In genomic region chr19:38617283-38617763, GRCh38 we compare ENCODE assay signal across 8 cellular contexts. TPM values are rescaled to one million over a fixed set of nuclear protein-coding genes. Genes with fewer than 3 reads are reported as not detected.
DNase-seq lines count a peak whose midpoint lies in the region; ATAC-seq and TF ChIP-seq lines count a peak whose summit lies in the region.

No MANE protein-coding gene starts in this region.

- no peaks in the 10 kb centered on the region for H4K20me1 ChIP-seq in SU-DHL-6 (ENCODE audit: low read depth, low read length)

- DNase-seq in effector memory CD4-positive, alpha-beta T cell: peak in 1 of 3 donors; percentile 0
- peak; percentile 10 to 11 for DNase-seq in stimulated activated CD4-positive, alpha-beta T cell treated with anti-CD3 and anti-CD28 coated beads, Interleukin-2, amount 100 ng/mL, for 48 hours
- DNase-seq in DMS114 treated with DMSO at 0.1 percent for 48 hours (lab: John Stamatoyannopoulos, UW; ENCODE audit: unreplicated experiment) (no peak), NCI-H748 (lab: John Stamatoyannopoulos, UW; ENCODE audit: unreplicated experiment) (no peak), endodermal cell (no peak), SKM-1 (lab: John Stamatoyannopoulos, UW; ENCODE audit: unreplicated experiment) (no peak)

- ATAC-seq in GM19023 (IDR thresholded peaks at IDR 0.05; ENCODE audit: unreplicated experiment): peak; percentile 2

- WGBS in endodermal cell (ENCODE audit: insufficient coverage in 1 of 2, insufficient read length in 1 of 2), 2 experiments: 96% methylated on average over 4 to 9 of the region's 9 CpGs

- no peak for TF ChIP-seq CTCF in SU-DHL-6 (IDR thresholded peaks at IDR 0.05; ENCODE audit: insufficient read depth, low read length, poor library complexity, severe bottlenecking)
- no peak for TF ChIP-seq CTCF in endodermal cell (conservative IDR thresholded peaks at IDR 0.05)

- H3K27ac Mint-ChIP-seq in endodermal cell: no peak overlapping the region

- peak overlapping the region; percentile 60 for H3K4me3 ChIP-seq in SU-DHL-6 (ENCODE audit: insufficient read depth, low read length, poor library complexity, severe bottlenecking)
- peak overlapping the region; percentile 85 for H3K4me3 ChIP-seq in effector memory CD4-positive, alpha-beta T cell (ENCODE audit: insufficient read depth, low read depth, low read length, poor library complexity, severe bottlenecking)
- no peak overlapping the region for H3K4me3 ChIP-seq in endodermal cell (ENCODE audit: low read length)

- peaks cover 46% of the 10 kb centered on the region for H3K79me2 ChIP-seq in SU-DHL-6 (ENCODE audit: insufficient read depth, low read length)

- H3K4me1 Mint-ChIP-seq in endodermal cell: peaks cover 22% of the 10 kb centered on the region

- H3K36me3 ChIP-seq in SU-DHL-6 (ENCODE audit: low read length) (peaks cover 8% of the 10 kb centered on the region; the same call in 1 of the 2 replicates), endodermal cell (ENCODE audit: control insufficient read depth, insufficient read depth, low read length) (peaks cover 21% of the 10 kb centered on the region)
- H3K36me3 ChIP-seq in effector memory CD4-positive, alpha-beta T cell (ENCODE audit: control insufficient read depth, insufficient read depth, low read length): peaks cover 38% of the 10 kb centered on the region

- no peaks in the 10 kb centered on the region for H3K9me2 ChIP-seq in SU-DHL-6 (replicated peaks; ENCODE audit: insufficient read depth, low read length)

- H3K27me3 ChIP-seq in SU-DHL-6 (ENCODE audit: low read length): no peaks in the 10 kb centered on the region
- H3K27me3 ChIP-seq in effector memory CD4-positive, alpha-beta T cell (replicated peaks; ENCODE audit: control insufficient read depth, insufficient read depth, low read length, poor library complexity, severe bottlenecking): no peaks in the 10 kb centered on the region
- no peaks in the 10 kb centered on the region for H3K27me3 ChIP-seq in endodermal cell (ENCODE audit: control insufficient read depth, insufficient read depth, low read length, poor library complexity, severe bottlenecking)

- peak overlapping the region; percentile 94 for H3K9ac ChIP-seq in SU-DHL-6 (ENCODE audit: low read length)
- H3K9ac ChIP-seq in endodermal cell (ENCODE audit: extremely low read depth, low read length, poor library complexity, severe bottlenecking): no peak overlapping the region

- H3K27ac ChIP-seq in SU-DHL-6 (ENCODE audit: low read depth, low read length) (peak overlapping the region; percentile 93), endodermal cell (ENCODE audit: low read depth, low read length) (no peak overlapping the region)
- peak overlapping the region; percentile 84 for H3K27ac ChIP-seq in effector memory CD4-positive, alpha-beta T cell (ENCODE audit: insufficient read depth, low read length, poor library complexity, severe bottlenecking)

- no peaks in the 10 kb centered on the region for H3K9me3 ChIP-seq in SU-DHL-6 (ENCODE audit: insufficient read depth, low read length)
- H3K9me3 ChIP-seq in effector memory CD4-positive, alpha-beta T cell (ENCODE audit: control insufficient read depth, low read length): no peaks in the 10 kb centered on the region
- H3K9me3 ChIP-seq in endodermal cell (ENCODE audit: control insufficient read depth, low read length): no peaks in the 10 kb centered on the region

- H2AFZ ChIP-seq in SU-DHL-6 (ENCODE audit: low read depth, low read length, severe bottlenecking): peak overlapping the region; percentile 5

- H3K4me3 Mint-ChIP-seq in endodermal cell: no peak overlapping the region

- H3K36me3 Mint-ChIP-seq in endodermal cell (ENCODE audit: low read depth): peaks cover 15% of the 10 kb centered on the region

- peak overlapping the region; percentile 92 for H3K4me2 ChIP-seq in SU-DHL-6 (ENCODE audit: low read depth, low read length, poor library complexity, severe bottlenecking)

- H3F3A ChIP-seq in SU-DHL-6 (ENCODE audit: insufficient read depth): peaks cover 11% of the 10 kb centered on the region

- H3K9me3 Mint-ChIP-seq in endodermal cell: no peaks in the 10 kb centered on the region

- H3K4me1 ChIP-seq in effector memory CD4-positive, alpha-beta T cell (ENCODE audit: control insufficient read depth, insufficient read depth, low read length, poor library complexity, severe bottlenecking): peaks cover 47% of the 10 kb centered on the region
- H3K4me1 ChIP-seq in endodermal cell (ENCODE audit: control insufficient read depth, insufficient read depth, low read length): peaks cover 3% of the 10 kb centered on the region

- no peaks in the 10 kb centered on the region for H3K27me3 Mint-ChIP-seq in endodermal cell (ENCODE audit: insufficient read depth)

RNA-seq across cellular contexts. Expression of gene MAP4K1, which starts 0.4 kb away (rescaled TPM):
- 10 to 100 TPM; 12.3 to 17.8 TPM for total RNA-seq in endodermal cell
- polyA plus RNA-seq in endodermal cell (2013, experiment 1 of 2): 3.8 TPM
- polyA plus RNA-seq in endodermal cell (2013, experiment 2 of 2): 5.5 TPM

RNA-seq across cellular contexts. Expression of gene EIF3K, which starts 1.7 kb away (rescaled TPM):
- 100 to 1,000 TPM; 303 to 334 TPM for total RNA-seq in endodermal cell
- polyA plus RNA-seq in endodermal cell (2013, experiment 1 of 2): 248 TPM
- 218 TPM for polyA plus RNA-seq in endodermal cell (2013, experiment 2 of 2)

RNA-seq across cellular contexts. Expression of gene ACTN4, which starts 30.1 kb away (rescaled TPM):
- total RNA-seq in endodermal cell: 100 to 1,000 TPM; 378 to 437 TPM
- polyA plus RNA-seq in endodermal cell (2013, experiment 1 of 2): 322 TPM
- 298 TPM for polyA plus RNA-seq in endodermal cell (2013, experiment 2 of 2)

Comparison
In these comparisons a context has a peak if more than half of its experiments do, and no peak if none do; other contexts are left out.
1. DNase-seq: peak in stimulated activated CD4-positive, alpha-beta T cell treated with anti-CD3 and anti-CD28 coated beads, Interleukin-2, amount 100 ng/mL, for 48 hours (2 of 2); none in DMS114 treated with DMSO at 0.1 percent for 48 hours (single experiment), NCI-H748 (single experiment), endodermal cell (single experiment) and SKM-1 (single experiment).